Comparison of ENCODE assay signal across 1 cellular context in the genomic region with DNA sequence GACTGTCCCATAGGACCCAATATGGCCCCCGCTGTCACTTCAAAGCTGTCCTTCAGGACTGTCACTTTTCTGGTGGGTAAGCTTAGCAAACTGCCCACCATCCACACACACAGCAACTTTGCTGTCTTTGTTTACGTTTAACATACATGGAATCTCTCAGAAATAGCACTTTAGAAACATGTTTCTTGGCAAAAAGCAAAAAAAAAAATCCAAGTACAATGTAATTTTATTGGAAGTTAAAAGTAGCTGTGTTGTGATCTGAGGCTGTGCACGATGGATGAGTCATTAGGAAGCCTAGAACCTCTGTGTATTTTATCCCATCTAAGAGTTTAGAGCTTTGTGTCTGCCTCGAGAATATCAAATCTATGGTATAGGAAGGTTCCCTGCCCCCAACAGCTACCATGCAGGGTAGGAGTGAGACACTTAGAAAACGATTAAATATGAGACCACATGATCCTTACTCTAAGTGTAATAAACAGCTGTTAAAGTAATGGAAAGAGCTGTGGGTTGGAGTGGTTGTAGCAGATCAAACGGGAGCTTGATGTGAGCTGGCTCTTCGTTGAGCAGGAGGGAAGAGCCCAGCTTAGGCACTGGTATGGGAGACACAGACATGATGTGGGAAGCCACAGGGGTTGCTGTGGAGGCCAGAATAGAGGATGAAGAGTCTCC.
TF ChIP-seq lines count a peak whose summit lies in the region.

No MANE protein-coding gene starts in this region.

TF ChIP-seq in HEK293, 187 proteins besides CTCF, POLR2A, EP300 and RAD21 (continued from another document):
- no peak for TF ChIP-seq ZSCAN5A (tag by site-specific recombination; IDR thresholded peaks at IDR 0.05)
- no peak for TF ChIP-seq ZNF791 (tag by site-specific recombination; IDR thresholded peaks at IDR 0.05)
- peak; percentile 38 for TF ChIP-seq ZNF561 (tag by site-specific recombination; IDR thresholded peaks at IDR 0.05; ENCODE audit: borderline replicate concordance)
- no peak for TF ChIP-seq ZNF549 (tag by site-specific recombination; IDR thresholded peaks at IDR 0.05)
- no peak for TF ChIP-seq GLI2 (tag by site-specific recombination; IDR thresholded peaks at IDR 0.05; ENCODE audit: borderline replicate concordance, low read depth)
- no peak for TF ChIP-seq ZNF211 (tag by site-specific recombination; IDR thresholded peaks at IDR 0.05; ENCODE audit: low read depth)
- no peak for TF ChIP-seq ZNF146 (tag by site-specific recombination; IDR thresholded peaks at IDR 0.05)
- TF ChIP-seq SETDB1 (IDR thresholded peaks at IDR 0.05; ENCODE audit: insufficient read length, low read length) = no peak
- TF ChIP-seq ZNF16 (tag by site-specific recombination; IDR thresholded peaks at IDR 0.05; ENCODE audit: low read depth) = no peak
- TF ChIP-seq ZNF24 (tag by site-specific recombination; IDR thresholded peaks at IDR 0.05) = no peak
- no peak for TF ChIP-seq IKZF3 (tag by site-specific recombination; IDR thresholded peaks at IDR 0.05)
- TF ChIP-seq ZNF324 (tag by site-specific recombination; IDR thresholded peaks at IDR 0.05) = peak; percentile 61; the same call in 1 of the 2 replicates
- TF ChIP-seq ZNF416 (tag by site-specific recombination; IDR thresholded peaks at IDR 0.05) = no peak
- TF ChIP-seq PATZ1 (tag by site-specific recombination; IDR thresholded peaks at IDR 0.05) = 0 out of 2 replicates have a peak, but pooled peaks have one; percentile 26
- TF ChIP-seq ZNF555 (tag by site-specific recombination; conservative IDR thresholded peaks at IDR 0.05) = no peak
- TF ChIP-seq ZNF473 (tag by site-specific recombination; IDR thresholded peaks at IDR 0.05) = no peak
- TF ChIP-seq ZFP37 (tag by site-specific recombination; IDR thresholded peaks at IDR 0.05) = no peak
- TF ChIP-seq ZNF394 (tag by site-specific recombination; IDR thresholded peaks at IDR 0.05; ENCODE audit: borderline replicate concordance) = no peak
- no peak; the same call in 1 of the 2 replicates for TF ChIP-seq ZBTB20 (tag by site-specific recombination; IDR thresholded peaks at IDR 0.05)
- no peak for TF ChIP-seq TCF7L2 (IDR thresholded peaks at IDR 0.05; ENCODE audit: borderline replicate concordance, low read depth, low read length)
- TF ChIP-seq ZNF19 (tag by site-specific recombination; IDR thresholded peaks at IDR 0.05; ENCODE audit: low read depth) = no peak
- TF ChIP-seq KLF7 (tag by site-specific recombination; IDR thresholded peaks at IDR 0.05; ENCODE audit: borderline replicate concordance) = no peak
- TF ChIP-seq ZNF777 (tag by site-specific recombination; IDR thresholded peaks at IDR 0.05; ENCODE audit: borderline replicate concordance) = no peak
- TF ChIP-seq ZNF76 (tag by site-specific recombination; IDR thresholded peaks at IDR 0.05; ENCODE audit: borderline replicate concordance, low read depth) = no peak
- TF ChIP-seq ZEB2 (tag by site-specific recombination; IDR thresholded peaks at IDR 0.05) = peak; percentile 65
- TF ChIP-seq ZNF843 (tag by site-specific recombination; IDR thresholded peaks at IDR 0.05) = no peak
- TF ChIP-seq ZNF677 (tag by site-specific recombination; IDR thresholded peaks at IDR 0.05) = no peak
- TF ChIP-seq FEZF1 (tag by site-specific recombination; IDR thresholded peaks at IDR 0.05) = no peak
- TF ChIP-seq EGR2 (tag by site-specific recombination; IDR thresholded peaks at IDR 0.05; ENCODE audit: low read depth) = peak; percentile 70
- TF ChIP-seq ZNF626 (tag by site-specific recombination; IDR thresholded peaks at IDR 0.05) = no peak
- TF ChIP-seq, protein P1, sequence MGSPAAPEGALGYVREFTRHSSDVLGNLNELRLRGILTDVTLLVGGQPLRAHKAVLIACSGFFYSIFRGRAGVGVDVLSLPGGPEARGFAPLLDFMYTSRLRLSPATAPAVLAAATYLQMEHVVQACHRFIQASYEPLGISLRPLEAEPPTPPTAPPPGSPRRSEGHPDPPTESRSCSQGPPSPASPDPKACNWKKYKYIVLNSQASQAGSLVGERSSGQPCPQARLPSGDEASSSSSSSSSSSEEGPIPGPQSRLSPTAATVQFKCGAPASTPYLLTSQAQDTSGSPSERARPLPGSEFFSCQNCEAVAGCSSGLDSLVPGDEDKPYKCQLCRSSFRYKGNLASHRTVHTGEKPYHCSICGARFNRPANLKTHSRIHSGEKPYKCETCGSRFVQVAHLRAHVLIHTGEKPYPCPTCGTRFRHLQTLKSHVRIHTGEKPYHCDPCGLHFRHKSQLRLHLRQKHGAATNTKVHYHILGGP (tag by site-specific recombination; IDR thresholded peaks at IDR 0.05) = no peak
- no peak; the same call in 1 of the 2 replicates for TF ChIP-seq PRDM6 (tag by site-specific recombination; IDR thresholded peaks at IDR 0.05)
- TF ChIP-seq ZNF645 (tag by site-specific recombination; IDR thresholded peaks at IDR 0.05) = no peak
- TF ChIP-seq, protein P2, sequence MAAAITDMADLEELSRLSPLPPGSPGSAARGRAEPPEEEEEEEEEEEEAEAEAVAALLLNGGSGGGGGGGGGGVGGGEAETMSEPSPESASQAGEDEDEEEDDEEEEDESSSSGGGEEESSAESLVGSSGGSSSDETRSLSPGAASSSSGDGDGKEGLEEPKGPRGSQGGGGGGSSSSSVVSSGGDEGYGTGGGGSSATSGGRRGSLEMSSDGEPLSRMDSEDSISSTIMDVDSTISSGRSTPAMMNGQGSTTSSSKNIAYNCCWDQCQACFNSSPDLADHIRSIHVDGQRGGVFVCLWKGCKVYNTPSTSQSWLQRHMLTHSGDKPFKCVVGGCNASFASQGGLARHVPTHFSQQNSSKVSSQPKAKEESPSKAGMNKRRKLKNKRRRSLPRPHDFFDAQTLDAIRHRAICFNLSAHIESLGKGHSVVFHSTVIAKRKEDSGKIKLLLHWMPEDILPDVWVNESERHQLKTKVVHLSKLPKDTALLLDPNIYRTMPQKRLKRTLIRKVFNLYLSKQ (tag by site-specific recombination; IDR thresholded peaks at IDR 0.05; ENCODE audit: borderline replicate concordance) = no peak
- TF ChIP-seq ZNF629 (tag by site-specific recombination; IDR thresholded peaks at IDR 0.05) = peak; percentile 35; the same call in 1 of the 2 replicates
- TF ChIP-seq ELK4 (IDR thresholded peaks at IDR 0.05; ENCODE audit: borderline replicate concordance, low read depth, low read length) = no peak
- 0 out of 2 replicates have a peak, but pooled peaks have one; percentile 18 for TF ChIP-seq MZF1 (tag by site-specific recombination; IDR thresholded peaks at IDR 0.05; ENCODE audit: borderline replicate concordance)
- TF ChIP-seq ZNF544 (tag by site-specific recombination; IDR thresholded peaks at IDR 0.05) = no peak
- no peak for TF ChIP-seq ZFP3 (tag by site-specific recombination; IDR thresholded peaks at IDR 0.05; ENCODE audit: low read depth)
- no peak for TF ChIP-seq ZNF132 (tag by site-specific recombination; IDR thresholded peaks at IDR 0.05; ENCODE audit: borderline replicate concordance)
- TF ChIP-seq ZNF501 (tag by site-specific recombination; IDR thresholded peaks at IDR 0.05) = no peak
- peak; percentile 44; the same call in 1 of the 2 replicates for TF ChIP-seq WT1 (tag by site-specific recombination; IDR thresholded peaks at IDR 0.05)
- TF ChIP-seq TRIM28 (IDR thresholded peaks at IDR 0.05; ENCODE audit: borderline replicate concordance, low read length) = peak; percentile 92; the same call in 1 of the 2 replicates
- TF ChIP-seq ZNF248 (tag by site-specific recombination; IDR thresholded peaks at IDR 0.05) = no peak
- TF ChIP-seq ZNF704 (tag by site-specific recombination; IDR thresholded peaks at IDR 0.05) = no peak
- no peak for TF ChIP-seq ZNF596 (tag by site-specific recombination; IDR thresholded peaks at IDR 0.05)
- TF ChIP-seq REPIN1 (tag by site-specific recombination; IDR thresholded peaks at IDR 0.05; ENCODE audit: low read depth) = no peak
- no peak for TF ChIP-seq ZNF747 (tag by site-specific recombination; IDR thresholded peaks at IDR 0.05)
